1 cellular context compared by ENCODE assay signal in genomic region chr11:112178428-112178827, GRCh38.
TF ChIP-seq lines count a peak whose summit lies in the region.

No MANE protein-coding gene starts in this region.

TF ChIP-seq in GM12878, 131 proteins besides CTCF, POLR2A, EP300 and RAD21:
- TF ChIP-seq ETV6 (conservative IDR thresholded peaks at IDR 0.05 in 1 of 2, IDR thresholded peaks at IDR 0.05 in 1 of 2; ENCODE audit: borderline replicate concordance in 1 of 2, low read depth in 1 of 2), result no peak
- peak; percentile 51; the same call in 1 of the 2 replicates for TF ChIP-seq SPI1 (IDR thresholded peaks at IDR 0.05; ENCODE audit: borderline replicate concordance, insufficient read depth, low read depth, low read length)
TF ChIP-seq in GM12878: peak in this region for 1.
